In genomic region chr1:184052194-184052559, GRCh38 we compare ENCODE assay signal across 8 cellular contexts. TPM values are rescaled to one million over a fixed set of nuclear protein-coding genes. Genes with fewer than 3 reads are reported as not detected.
DNase-seq lines count a peak whose midpoint lies in the region; ATAC-seq and TF ChIP-seq lines count a peak whose summit lies in the region.

No MANE protein-coding gene starts in this region.

- H3K36me3 ChIP-seq in Panc1 (ENCODE audit: control insufficient read depth, insufficient read depth, low read length) = peaks cover 9% of the 10 kb centered on the region
- no peaks in the 10 kb centered on the region for H3K36me3 ChIP-seq in esophagus (ENCODE audit: control insufficient read depth in 2 of 2, insufficient read depth in 2 of 2, low read length in 1 of 2)

- in situ Hi-C loops in Panc1 (cut with HindIII; ENCODE audit: low pct_unique_long_range_greater_than_20kb, low sequenced_read_pairs) = no loop called here

- H3K4me1 ChIP-seq in Panc1 (ENCODE audit: control insufficient read depth, insufficient read depth, low read length) = peaks cover 32% of the 10 kb centered on the region
- no peaks in the 10 kb centered on the region for H3K4me1 ChIP-seq in esophagus (ENCODE audit: control insufficient read depth in 2 of 2, insufficient read depth in 2 of 2, low read length in 1 of 2)

- H3K9me3 ChIP-seq in Panc1 (ENCODE audit: control insufficient read depth, insufficient read depth, low read depth, low read length) = no peaks in the 10 kb centered on the region
- H3K9me3 ChIP-seq in esophagus (ENCODE audit: control insufficient read depth in 2 of 2, insufficient read depth in 1 of 2, low read depth in 1 of 2, low read length in 1 of 2) = no peaks in the 10 kb centered on the region

- H3K27ac ChIP-seq in Panc1 (ENCODE audit: low read length) (peak overlapping the region; percentile 100), esophagus (ENCODE audit: low read depth in 2 of 2, low read length in 1 of 2) (no peak overlapping the region)

- WGBS in esophagus, 2 donors = 6 to 7% methylated on average over 7 of the region's 7 CpGs

- intact Hi-C loops in Panc1 (cut with micrococcal nuclease; ENCODE audit: unreplicated experiment) = no loop called here

- no TSS peak for BruUV-seq in Panc1 (replicated peaks; lab: Mats Ljungman, UMichigan)

- H3K27me3 ChIP-seq in Panc1 (ENCODE audit: control insufficient read depth, insufficient read depth, low read length) = peaks cover 4% of the 10 kb centered on the region; the same call in 1 of the 2 replicates
- H3K27me3 ChIP-seq in esophagus (ENCODE audit: control insufficient read depth in 1 of 2, insufficient read depth in 2 of 2, low read length in 2 of 2) = no peaks in the 10 kb centered on the region

- POLR2A ChIA-PET in Panc1 (lab: Charles Lee) = no interaction called here

- no peak for ATAC-seq in Panc1
- no peak for ATAC-seq in GM21526 (IDR thresholded peaks at IDR 0.05; ENCODE audit: low FRiP score, unreplicated experiment)

- peak overlapping the region; percentile 93 to 95 for H3K4me3 ChIP-seq in Panc1 (ENCODE audit: low read depth in 2 of 2, low read length in 2 of 2)
- H3K4me3 ChIP-seq in esophagus (ENCODE audit: low read depth in 1 of 2, low read length in 2 of 2) = peak overlapping the region; percentile 83 to 91
- peak overlapping the region; percentile 83 for H3K4me3 ChIP-seq in retinal pigment epithelial cell (ENCODE audit: low read length)

- peak; percentile 39 for DNase-seq in DMS 273 (lab: John Stamatoyannopoulos, UW; ENCODE audit: unreplicated experiment)
- DNase-seq in DMS 273 treated with DMSO at 0.1 percent for 48 hours (lab: John Stamatoyannopoulos, UW) = no peak
- no peak for DNase-seq in Panc1 (ENCODE audit: low read depth, low spot score)
- no peak for DNase-seq in retinal pigment epithelial cell (ENCODE audit: low read depth)
- no peak for DNase-seq in NCI-H1436 (lab: John Stamatoyannopoulos, UW)
- no peak for DNase-seq in NCI-H446 (lab: John Stamatoyannopoulos, UW)

- no peak for TF ChIP-seq CTCF in Panc1 (IDR thresholded peaks at IDR 0.05)
- no peak for TF ChIP-seq CTCF in retinal pigment epithelial cell (conservative IDR thresholded peaks at IDR 0.05; ENCODE audit: low read depth, low read length)

- CTCF ChIA-PET in Panc1 (lab: Charles Lee) = no interaction called here

RNA-seq across cellular contexts. Expression of gene TSEN15, which starts 0.6 kb away (rescaled TPM):
- 31.4 TPM for total RNA-seq in Panc1 (2021; ENCODE audit: unreplicated experiment)
- 41.8 TPM for polyA plus RNA-seq in Panc1 (2012; ENCODE audit: insufficient read length)
- polyA plus RNA-seq in esophagus = 10 to 100 TPM; 12.3 to 14.2 TPM

RNA-seq across cellular contexts. Expression of gene COLGALT2, which starts 14.6 kb away (rescaled TPM):
- total RNA-seq in Panc1 (2021; ENCODE audit: unreplicated experiment) = 2.0 TPM
- 2.3 TPM for polyA plus RNA-seq in Panc1 (2012; ENCODE audit: insufficient read length)
- under 1 TPM; 0.08 to 0.16 TPM for polyA plus RNA-seq in esophagus
